8 cellular contexts compared by ENCODE assay signal in the genomic region with DNA sequence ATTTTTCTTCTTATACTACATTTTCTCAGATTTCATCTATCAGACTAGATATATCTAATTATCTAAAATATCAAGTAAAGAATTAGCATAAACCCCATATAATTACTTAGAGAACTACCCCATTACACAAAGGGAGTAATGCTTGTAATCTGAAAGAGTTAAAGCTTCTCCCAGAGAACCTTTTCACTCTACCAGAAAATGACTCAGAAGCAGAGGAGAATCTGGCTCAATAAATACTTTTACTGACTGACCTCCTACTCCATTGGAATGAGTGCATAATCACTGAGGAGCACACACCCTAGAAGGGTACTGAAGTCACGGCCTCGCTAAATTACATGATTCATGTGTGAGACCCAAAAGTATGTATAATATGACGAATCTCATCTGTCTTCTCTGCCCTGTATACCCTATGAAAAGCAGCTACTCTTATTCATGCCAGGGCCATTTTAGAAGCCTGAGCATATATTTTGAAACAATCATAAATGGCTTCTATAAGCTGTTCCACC. TPM values are rescaled to one million over a fixed set of nuclear protein-coding genes. Genes with fewer than 3 reads are reported as not detected.
DNase-seq lines count a peak whose midpoint lies in the region; ATAC-seq, FAIRE-seq and TF ChIP-seq lines count a peak whose summit lies in the region.

No MANE protein-coding gene starts in this region.

- H3K9me3 ChIP-seq in adrenal gland (replicated peaks in 1 of 3) (no peaks in the 10 kb centered on the region), left ventricle myocardium inferior (replicated peaks) (no peaks in the 10 kb centered on the region), kidney (ENCODE audit: control insufficient read depth in 1 of 2, low read length in 2 of 2) (no peaks in the 10 kb centered on the region)

- H3K36me3 ChIP-seq in adrenal gland (replicated peaks in 1 of 2) (no peaks in the 10 kb centered on the region), left ventricle myocardium inferior (no peaks in the 10 kb centered on the region), kidney (ENCODE audit: control insufficient read depth in 1 of 2, insufficient read depth in 2 of 2, low read length in 2 of 2) (no peaks in the 10 kb centered on the region)

- no peak for FAIRE-seq in kidney (lab: Jason Lieb, UNC)

- intact Hi-C loops in adrenal gland (cut with DNase I) (no loop called here), left ventricle myocardium inferior (cut with micrococcal nuclease) (no loop called here), kidney (cut with DNase I) (no loop called here)

- peaks cover 2% of the 10 kb centered on the region for H3K36me3 Mint-ChIP-seq in stimulated activated memory B cell treated with anti-CD40 and anti-IgM and Interleukin-4, amounts not matched to agents 10 μg/mL and 1 μg/mL and 100 μg/mL, for 72 hours
- H3K36me3 Mint-ChIP-seq in glutamatergic neuron (ENCODE audit: unreplicated experiment) (no peaks in the 10 kb centered on the region), immature natural killer cell (peaks cover 0 to 3% (median 0%) of the 10 kb centered on the region in 3 donors)

- TF ChIP-seq CTCF in adrenal gland (IDR thresholded peaks at IDR 0.05) (no peak), left ventricle myocardium inferior (IDR thresholded peaks at IDR 0.05; ENCODE audit: borderline replicate concordance) (no peak), glutamatergic neuron (IDR thresholded peaks at IDR 0.05; ENCODE audit: partially characterized antibody, unreplicated experiment) (no peak), kidney (IDR thresholded peaks at IDR 0.05; ENCODE audit: borderline replicate concordance, extremely low read depth, insufficient read depth) (no peak)

- peaks cover 42% of the 10 kb centered on the region for H3K4me1 Mint-ChIP-seq in stimulated activated memory B cell treated with anti-CD40 and anti-IgM and Interleukin-4, amounts not matched to agents 10 μg/mL and 1 μg/mL and 100 μg/mL, for 72 hours
- H3K4me1 Mint-ChIP-seq in glutamatergic neuron (ENCODE audit: low read depth, unreplicated experiment) (peaks cover 8% of the 10 kb centered on the region), immature natural killer cell (peaks cover 4 to 7% of the 10 kb centered on the region in 2 donors)

- H3K27me3 Mint-ChIP-seq in stimulated activated memory B cell treated with anti-CD40 and anti-IgM and Interleukin-4, amounts not matched to agents 10 μg/mL and 1 μg/mL and 100 μg/mL, for 72 hours, result no peaks in the 10 kb centered on the region
- peaks cover 1% of the 10 kb centered on the region for H3K27me3 Mint-ChIP-seq in glutamatergic neuron (ENCODE audit: unreplicated experiment)
- peaks cover 0 to 4% (median 2%) of the 10 kb centered on the region in 3 donors for H3K27me3 Mint-ChIP-seq in immature natural killer cell (ENCODE audit: low read depth in 3 of 3)

- no peak overlapping the region for H3K9ac ChIP-seq in kidney (ENCODE audit: low read length in 2 of 2)

- H3K4me1 ChIP-seq in adrenal gland (replicated peaks in 1 of 2) (peaks cover 26 to 55% of the 10 kb centered on the region in 2 donors), left ventricle myocardium inferior (peaks cover 66% of the 10 kb centered on the region), kidney (ENCODE audit: control insufficient read depth in 1 of 2, insufficient read depth in 1 of 2, low read depth in 1 of 2, low read length in 2 of 2) (peaks cover 20 to 24% of the 10 kb centered on the region in 2 donors)

- 19 to 37% (median 22%) methylated on average over 3 of the region's 3 CpGs for WGBS in adrenal gland, 4 donors

- DNase-seq in H4 (ENCODE audit: low spot score), result peak; percentile 87
- DNase-seq in adrenal gland, result peak in 4 of 7 donors; percentile 29 to 66 (median 60)
- no peak for DNase-seq in left ventricle myocardium inferior
- DNase-seq in activated CD8-positive, alpha-beta memory T cell treated with anti-CD3 and anti-CD28 coated beads, Interleukin-2, amount 50 U/mL, for 48 hours, result no peak
- DNase-seq in glutamatergic neuron, result no peak
- no peak for DNase-seq in kidney
- no peak for DNase-seq in immature natural killer cell

- ATAC-seq in stimulated activated memory B cell treated with anti-CD40 and anti-IgM and Interleukin-4, amounts not matched to agents 10 μg/mL and 1 μg/mL and 100 μg/mL, for 72 hours, result no peak

- no peak overlapping the region for H3K4me3 Mint-ChIP-seq in stimulated activated memory B cell treated with anti-CD40 and anti-IgM and Interleukin-4, amounts not matched to agents 10 μg/mL and 1 μg/mL and 100 μg/mL, for 72 hours
- no peak overlapping the region for H3K4me3 Mint-ChIP-seq in glutamatergic neuron (ENCODE audit: unreplicated experiment)
- no peak overlapping the region for H3K4me3 Mint-ChIP-seq in immature natural killer cell

- peak overlapping the region; percentile 55 to 78 (median 69) for H3K27ac ChIP-seq in adrenal gland
- peak overlapping the region; percentile 78 for H3K27ac ChIP-seq in left ventricle myocardium inferior (replicated peaks)
- H3K27ac ChIP-seq in kidney (ENCODE audit: low read depth in 2 of 2, low read length in 2 of 2), result no peak overlapping the region

- H3K4me3 ChIP-seq in adrenal gland, result no peak overlapping the region
- H3K4me3 ChIP-seq in left ventricle myocardium inferior, result peak overlapping the region; percentile 7
- H3K4me3 ChIP-seq in kidney (ENCODE audit: low read length in 2 of 2), result no peak overlapping the region

- H3K27ac Mint-ChIP-seq in stimulated activated memory B cell treated with anti-CD40 and anti-IgM and Interleukin-4, amounts not matched to agents 10 μg/mL and 1 μg/mL and 100 μg/mL, for 72 hours, result peak overlapping the region; percentile 81
- H3K27ac Mint-ChIP-seq in glutamatergic neuron (ENCODE audit: unreplicated experiment) (no peak overlapping the region), immature natural killer cell (no peak overlapping the region)

- H3K27me3 ChIP-seq in adrenal gland (no peaks in the 10 kb centered on the region), left ventricle myocardium inferior (ENCODE audit: low read depth) (no peaks in the 10 kb centered on the region)

- H3K9me3 Mint-ChIP-seq in stimulated activated memory B cell treated with anti-CD40 and anti-IgM and Interleukin-4, amounts not matched to agents 10 μg/mL and 1 μg/mL and 100 μg/mL, for 72 hours, result no peaks in the 10 kb centered on the region
- H3K9me3 Mint-ChIP-seq in glutamatergic neuron (ENCODE audit: unreplicated experiment) (peaks cover 1% of the 10 kb centered on the region), immature natural killer cell (no peaks in the 10 kb centered on the region)

- TF ChIP-seq POLR2A in adrenal gland (IDR thresholded peaks at IDR 0.05), result peak in 1 of 2 donors; percentile 42

RNA-seq across cellular contexts. Expression of a gene that starts 32.8 kb away (rescaled TPM):
- total RNA-seq in H4 (2014; rRNA removed; shearing (Covaris generic)), result 7.0 and 7.3 TPM in 2 replicates
- 10 to 100 TPM in 7 of 8 donors, 1 to 10 TPM in 1; 8.9 to 17.9 (median 12.5) TPM for total RNA-seq in adrenal gland
- polyA plus RNA-seq in adrenal gland, result 10 to 100 TPM in 1 of 3 donors, 1 to 10 TPM in 2; 5.7 to 13.6 (median 9.5) TPM
- total RNA-seq in left ventricle myocardium inferior, result 7.7 TPM
- total RNA-seq in glutamatergic neuron (ENCODE audit: unreplicated experiment), result 9.5 TPM
- 23.7 TPM for total RNA-seq in kidney
- 11.6 TPM for polyA plus RNA-seq in kidney (ENCODE audit: insufficient read depth, low read depth, low replicate concordance)
- 1 to 10 TPM in 1 of 3 donors, under 1 TPM in 1, not detected in 1; 0.41 to 2.8 TPM for polyA plus RNA-seq in immature natural killer cell

Comparison
In these comparisons a context has a peak if more than half of its experiments do, and no peak if none do; other contexts are left out.
1. DNase-seq: peak in H4 (single experiment) and adrenal gland (4 of 7); none in left ventricle myocardium inferior (single experiment), activated CD8-positive, alpha-beta memory T cell treated with anti-CD3 and anti-CD28 coated beads, Interleukin-2, amount 50 U/mL, for 48 hours (single experiment), glutamatergic neuron (single experiment), kidney (single experiment) and immature natural killer cell (0 of 3).
2. H3K27ac ChIP-seq: peak in adrenal gland (5 of 5) and left ventricle myocardium inferior (single experiment); none in kidney (0 of 2).